Comparison of ENCODE assay signal across 8 cellular contexts in the genomic region with DNA sequence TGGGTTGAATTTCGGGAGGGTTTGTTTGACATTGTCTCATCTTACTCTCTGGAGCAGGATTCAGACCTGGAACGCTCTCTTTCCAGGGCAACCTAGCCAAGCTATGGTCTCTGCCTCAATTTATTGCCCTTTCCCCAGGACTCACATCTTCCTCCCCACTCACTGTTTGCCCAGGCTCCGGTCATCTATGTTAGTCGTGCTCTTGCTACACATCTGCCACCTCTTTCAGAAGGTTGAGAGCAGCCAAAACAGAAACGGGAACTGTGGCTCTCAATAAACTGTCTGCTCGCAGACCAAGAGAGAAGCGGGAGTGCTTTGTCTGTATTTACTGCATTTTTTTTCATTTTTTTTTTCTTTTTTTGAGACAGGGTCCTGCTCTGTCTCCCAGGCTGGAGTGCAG.
DNase-seq lines count a peak whose midpoint lies in the region; ATAC-seq, FAIRE-seq and TF ChIP-seq lines count a peak whose summit lies in the region.

No MANE protein-coding gene starts in this region.

- in situ Hi-C loops in GM12878 (cut with MboI) (no loop called here), transverse colon (cut with MboI; ENCODE audit: low pct_ligation_motif_present in 1 of 4, low pct_unique_long_range_greater_than_20kb in 1 of 4, low sequenced_read_pairs in 3 of 4) (no loop called here), mammary epithelial cell (cut with MboI; ENCODE audit: low sequenced_read_pairs in 2 of 2) (no loop called here)

- DNase-seq in Right ventricle myocardium superior = no peak
- DNase-seq in cardiac septum (ENCODE audit: low spot score) = no peak
- no peak for DNase-seq in GM12878 (ENCODE audit: low read depth, low spot score)
- no peak for DNase-seq in transverse colon
- DNase-seq in ascending aorta (ENCODE audit: low spot score in 2 of 2) = no peak
- DNase-seq in activated CD8-positive, alpha-beta memory T cell treated with anti-CD3 and anti-CD28 coated beads, Interleukin-2, amount 10 ng/mL, durations not matched to agents 7 days and 5 days = no peak
- no peak for DNase-seq in mammary epithelial cell

- H3K4me2 ChIP-seq in GM12878 (ENCODE audit: control insufficient read depth, insufficient read depth) (peak overlapping the region; percentile 92), mammary epithelial cell (ENCODE audit: insufficient read depth, low read depth, low read length) (no peak overlapping the region)

- no peak for TF ChIP-seq RAD21 in GM12878 (IDR thresholded peaks at IDR 0.05; ENCODE audit: insufficient read depth, low read depth, low read length)

- dilution Hi-C loops in mammary epithelial cell (cut with HindIII; ENCODE audit: low sequenced_read_pairs) = no loop called here

- H3K36me3 ChIP-seq in GM12878 (ENCODE audit: control insufficient read depth in 2 of 2, insufficient read depth in 2 of 2, low read length in 1 of 2) = no peaks in the 10 kb centered on the region; a peak in 1 of 4 replicates
- H3K36me3 ChIP-seq in transverse colon = no peaks in the 10 kb centered on the region
- H3K36me3 ChIP-seq in ascending aorta = no peaks in the 10 kb centered on the region
- H3K36me3 ChIP-seq in mammary epithelial cell (ENCODE audit: insufficient read depth, low read length) = no peaks in the 10 kb centered on the region

- H3K79me2 ChIP-seq in GM12878 (ENCODE audit: control insufficient read depth, insufficient read depth, low read length) = peaks cover 45% of the 10 kb centered on the region
- H3K79me2 ChIP-seq in mammary epithelial cell (ENCODE audit: insufficient read depth, low read length) = no peaks in the 10 kb centered on the region

- SMC1A ChIA-PET in GM12878 (lab: Charles Lee; ENCODE audit: uncharacterized antibody, unreplicated experiment) = interaction anchor here (0.7 to 6.0 kb wide), 12 partner anchors 10 to 80 kb away, joined by 3 to 70 read pairs (median 4); a partner anchor contains a TSS

- no peak overlapping the region for H3K4me3 Mint-ChIP-seq in activated CD8-positive, alpha-beta memory T cell treated with anti-CD3 and anti-CD28 coated beads, Interleukin-2, amount 10 ng/mL, durations not matched to agents 7 days and 5 days

- no peak for TF ChIP-seq POLR2A in GM12878 (IDR thresholded peaks at IDR 0.05; ENCODE audit: low read depth, low read length)
- no peak for TF ChIP-seq POLR2A in transverse colon (IDR thresholded peaks at IDR 0.05)

- peaks cover 3% of the 10 kb centered on the region for H3K9me3 Mint-ChIP-seq in activated CD8-positive, alpha-beta memory T cell treated with anti-CD3 and anti-CD28 coated beads, Interleukin-2, amount 10 ng/mL, durations not matched to agents 7 days and 5 days (ENCODE audit: low read depth)

- H4K20me1 ChIP-seq in GM12878 (ENCODE audit: control insufficient read depth, insufficient read depth) (no peaks in the 10 kb centered on the region), mammary epithelial cell (ENCODE audit: insufficient read depth, low read length) (no peaks in the 10 kb centered on the region)

- TF ChIP-seq CTCF in GM12878 (IDR thresholded peaks at IDR 0.05 in 2 of 3, conservative IDR thresholded peaks at IDR 0.05 in 1 of 3; ENCODE audit: control insufficient read depth in 2 of 3, extremely low read depth in 1 of 3, insufficient read depth in 1 of 3, low read depth in 3 of 3, low read length in 3 of 3) (no peak), transverse colon (IDR thresholded peaks at IDR 0.05) (no peak), ascending aorta (IDR thresholded peaks at IDR 0.05) (no peak), mammary epithelial cell (conservative IDR thresholded peaks at IDR 0.05 in 1 of 2, IDR thresholded peaks at IDR 0.05 in 1 of 2; ENCODE audit: extremely low read depth in 1 of 2, insufficient read depth in 1 of 2, low read depth in 1 of 2, low read length in 2 of 2) (no peak)

- H3K4me1 ChIP-seq in GM12878 (ENCODE audit: control insufficient read depth, insufficient read depth, low read length) (peaks cover 58% of the 10 kb centered on the region), transverse colon (no peaks in the 10 kb centered on the region), ascending aorta (peaks cover 8 to 11% of the 10 kb centered on the region in 2 donors), mammary epithelial cell (ENCODE audit: insufficient read depth, low read length) (peaks cover 3% of the 10 kb centered on the region)

- H3K27ac ChIP-seq in GM12878 (ENCODE audit: control insufficient read depth, insufficient read depth) (peak overlapping the region; percentile 80), transverse colon (peak overlapping the region in 3 of 4 donors; percentile 36 to 62 (median 57)), ascending aorta (peak overlapping the region in 1 of 2 donors; percentile 72), mammary epithelial cell (ENCODE audit: insufficient read depth, low read depth, low read length) (no peak overlapping the region)

- WGBS in GM12878 (ENCODE audit: insufficient coverage, insufficient replicate concordance, low lambda C conversion rate, missing lambda C conversion rate) = 62% methylated on average over 7 of the region's 7 CpGs
- WGBS in transverse colon (ENCODE audit: low coverage in 1 of 2), 2 donors = 70 to 79% methylated on average over 5 to 7 of the region's 7 CpGs
- WGBS in mammary epithelial cell (ENCODE audit: low coverage, missing lambda C conversion rate) = 99% methylated on average over 7 of the region's 7 CpGs

- H3K4me1 Mint-ChIP-seq in activated CD8-positive, alpha-beta memory T cell treated with anti-CD3 and anti-CD28 coated beads, Interleukin-2, amount 10 ng/mL, durations not matched to agents 7 days and 5 days = peaks cover 60% of the 10 kb centered on the region

- intact Hi-C loops in Right ventricle myocardium superior (cut with DNase I) (no loop called here), cardiac septum (cut with DNase I) (no loop called here), GM12878 (cut with micrococcal nuclease; ENCODE audit: unreplicated experiment) (no loop called here), transverse colon (cut with DNase I; ENCODE audit: low total_unique reads) (no loop called here), ascending aorta (cut with DNase I) (no loop called here), mammary epithelial cell (cut with micrococcal nuclease) (no loop called here)

- H3K4me3 ChIP-seq in GM12878 (peak overlapping the region; percentile 39; the same call in 1 of the 2 replicates), transverse colon (no peak overlapping the region), ascending aorta (no peak overlapping the region), mammary epithelial cell (replicated peaks in 1 of 3; ENCODE audit: insufficient read depth in 1 of 3, low read depth in 2 of 3, low read length in 3 of 3) (no peak overlapping the region)

- POLR2A ChIA-PET in GM12878 (lab: Charles Lee) = interaction anchor here (1.2 to 5.6 kb wide), 8 partner anchors 10 to 80 kb away, joined by 3 to 39 read pairs (median 3); no protein-coding TSS in a partner anchor

- H3K36me3 Mint-ChIP-seq in activated CD8-positive, alpha-beta memory T cell treated with anti-CD3 and anti-CD28 coated beads, Interleukin-2, amount 10 ng/mL, durations not matched to agents 7 days and 5 days = peaks cover 42% of the 10 kb centered on the region

- peak; percentile 44 for FAIRE-seq in GM12878 (lab: Jason Lieb, UNC)

- H3K9me3 ChIP-seq in GM12878 (replicated peaks; ENCODE audit: control insufficient read depth, insufficient read depth, low read length) (no peaks in the 10 kb centered on the region; the same call in 1 of the 3 replicates), transverse colon (peaks cover 0 to 5% of the 10 kb centered on the region in 2 donors), ascending aorta (no peaks in the 10 kb centered on the region), mammary epithelial cell (replicated peaks; ENCODE audit: insufficient read depth, low read length) (no peaks in the 10 kb centered on the region)

- no peak overlapping the region for H3K27ac Mint-ChIP-seq in activated CD8-positive, alpha-beta memory T cell treated with anti-CD3 and anti-CD28 coated beads, Interleukin-2, amount 10 ng/mL, durations not matched to agents 7 days and 5 days

- peak overlapping the region; percentile 68 for H3K9ac ChIP-seq in GM12878 (ENCODE audit: control insufficient read depth, insufficient read depth, low read length)
- H3K9ac ChIP-seq in mammary epithelial cell (ENCODE audit: insufficient read depth, low read length) = no peak overlapping the region

- TF ChIP-seq EP300 in GM12878 (IDR thresholded peaks at IDR 0.05; ENCODE audit: borderline replicate concordance in 1 of 2, control insufficient read depth in 1 of 2, low read depth in 2 of 2, low read length in 2 of 2) (no peak), transverse colon (IDR thresholded peaks at IDR 0.05; ENCODE audit: low read depth) (no peak)

- CTCF ChIA-PET in GM12878 (lab: Yijun Ruan, JAX) = interaction anchor here (0.7 to 4.0 kb wide), 8 partner anchors 10 to 153 kb away, joined by 3 to 36 read pairs (median 3); no protein-coding TSS in a partner anchor
- CTCF ChIA-PET in activated CD8-positive, alpha-beta memory T cell treated with anti-CD3 and anti-CD28 coated beads, Interleukin-2, amount 10 ng/mL, durations not matched to agents 7 days and 5 days (lab: Charles Lee) = interaction anchor here (1.0 to 1.3 kb wide), 2 partner anchors 7 to 163 kb away, joined by 3 to 4 read pairs; no protein-coding TSS in a partner anchor
- CTCF ChIA-PET in mammary epithelial cell (lab: Charles Lee; ENCODE audit: low non-redundant PET) = no interaction called here

- BruUV-seq in GM12878 (replicated peaks; lab: Mats Ljungman, UMichigan) (no TSS peak), mammary epithelial cell (replicated peaks; lab: Mats Ljungman, UMichigan) (no TSS peak)

- no peaks in the 10 kb centered on the region for H3K27me3 Mint-ChIP-seq in activated CD8-positive, alpha-beta memory T cell treated with anti-CD3 and anti-CD28 coated beads, Interleukin-2, amount 10 ng/mL, durations not matched to agents 7 days and 5 days

- H3K27me3 ChIP-seq in GM12878 (replicated peaks in 1 of 2; ENCODE audit: control insufficient read depth in 2 of 2, insufficient read depth in 2 of 2, low read length in 1 of 2) (no peaks in the 10 kb centered on the region), transverse colon (no peaks in the 10 kb centered on the region), ascending aorta (no peaks in the 10 kb centered on the region), mammary epithelial cell (ENCODE audit: insufficient read depth, low read length) (no peaks in the 10 kb centered on the region)

- ATAC-seq in Right ventricle myocardium superior (ENCODE audit: poor library complexity) = peak; percentile 44
- ATAC-seq in HG03432 (IDR thresholded peaks at IDR 0.05; ENCODE audit: unreplicated experiment) = peak; percentile 48
- peak; percentile 59 for ATAC-seq in GM12878
- ATAC-seq in activated CD8-positive, alpha-beta memory T cell treated with anti-CD3 and anti-CD28 coated beads, Interleukin-2, amount 10 ng/mL, durations not matched to agents 7 days and 5 days = no peak

- H2AFZ ChIP-seq in GM12878 (ENCODE audit: control insufficient read depth, low read depth, low read length) (no peak overlapping the region), mammary epithelial cell (ENCODE audit: low read depth, low read length) (no peak overlapping the region)

- RAD21 ChIA-PET in GM12878 (lab: Charles Lee; ENCODE audit: unreplicated experiment) = interaction anchor here (0.7 to 3.9 kb wide), 8 partner anchors 9 to 80 kb away, joined by 3 to 29 read pairs (median 8); no protein-coding TSS in a partner anchor

TF ChIP-seq in GM12878, 131 proteins besides CTCF, POLR2A, EP300 and RAD21 (continues in another document):
- no peak for TF ChIP-seq MEF2A (IDR thresholded peaks at IDR 0.05; ENCODE audit: insufficient read depth, low read depth, low read length)
